In the genomic region with DNA sequence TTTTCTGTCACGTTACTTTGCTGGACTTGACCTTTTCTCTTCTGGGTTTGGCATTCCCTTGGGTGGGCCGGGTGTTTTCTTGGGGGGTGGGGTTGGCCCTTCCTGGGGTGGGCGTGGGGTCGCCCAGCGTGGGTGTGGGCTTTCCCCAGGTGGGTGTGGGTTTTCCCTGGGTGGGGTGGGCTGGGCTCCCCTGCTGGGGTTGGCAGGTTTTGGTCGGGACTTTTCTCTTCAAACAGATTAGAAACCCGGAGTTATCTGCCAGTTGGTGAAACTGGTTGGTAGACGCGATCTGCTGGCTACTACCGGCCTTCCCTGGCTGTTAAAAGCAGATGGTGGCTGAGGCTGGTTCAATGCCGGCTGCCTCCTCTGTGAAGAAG, we compare ENCODE assay signal across 12 cellular contexts. TPM values are rescaled to one million over a fixed set of nuclear protein-coding genes. Genes with fewer than 3 reads are reported as not detected.
"Had no signal": no experiment of that assay in that cellular context is flagged by ENCODE, and none has a peak within 500 bp of the region (broad histone marks: within the 10 kb centered on the region; RNA-seq: fewer than 3 reads in every experiment).

A gene (plus strand): TSS at position 278 of the 377 bp plus-strand sequence. CDS start 52 bp downstream, at position 330.

RNA-seq across cellular contexts. Expression of the gene that starts here (rescaled TPM):
- total RNA-seq: stomach, subcutaneous adipose tissue, suprapubic skin, temporal lobe, thoracic aorta, tibial nerve, transverse colon, upper lobe of right lung, ureter, urinary bladder, uterus, vagina had no signal
- polyA plus RNA-seq: stomach, urinary bladder had no signal
